In genomic region chr17:42460371-42460770, GRCh38 we compare ENCODE assay signal across 8 cellular contexts. TPM values are rescaled to one million over a fixed set of nuclear protein-coding genes. Genes with fewer than 3 reads are reported as not detected.
DNase-seq lines count a peak whose midpoint lies in the region; ATAC-seq, FAIRE-seq and TF ChIP-seq lines count a peak whose summit lies in the region.

No MANE protein-coding gene starts in this region.

- no peak for DNase-seq in right atrium auricular region (ENCODE audit: low spot score)
- DNase-seq in cardiac septum (ENCODE audit: low spot score), result no peak
- no peak for DNase-seq in K562 (ENCODE audit: extremely low read depth in 1 of 4, low spot score in 3 of 4)
- no peak for DNase-seq in upper lobe of right lung
- DNase-seq in NCI-H345 treated with DMSO at 0.1 percent for 48 hours (lab: John Stamatoyannopoulos, UW; ENCODE audit: unreplicated experiment), result no peak
- DNase-seq in NCI-H510A (lab: John Stamatoyannopoulos, UW), result no peak
- DNase-seq in 8988T, result no peak

- H3K4me2 ChIP-seq in K562 (ENCODE audit: insufficient read depth, low read length), result peak overlapping the region; percentile 89

- H3K79me2 ChIP-seq in K562 (ENCODE audit: control insufficient read depth, insufficient read depth, low read length), result peaks cover 70% of the 10 kb centered on the region

- no peak overlapping the region for H2AFZ ChIP-seq in K562 (ENCODE audit: low read depth, low read length)

- CTCF ChIA-PET in K562 (lab: Yijun Ruan, JAX; ENCODE audit: low intra/inter-chr PET ratio), result no interaction called here

- peak overlapping the region; percentile 69 to 76 for H3K4me3 ChIP-seq in right atrium auricular region
- H3K4me3 ChIP-seq in K562, result peak overlapping the region; percentile 76
- H3K4me3 ChIP-seq in mucosa of stomach (ENCODE audit: low read length), result no peak overlapping the region
- peak overlapping the region; percentile 73 for H3K4me3 ChIP-seq in upper lobe of right lung

- no peak for TF ChIP-seq EP300 in K562 (IDR thresholded peaks at IDR 0.05; ENCODE audit: low read length)

- peaks cover 18% of the 10 kb centered on the region for H4K20me1 ChIP-seq in K562 (replicated peaks; ENCODE audit: control insufficient read depth, insufficient read depth, low read length)

- no peak for TF ChIP-seq RAD21 in K562 (CRISPR knock-in tag; conservative IDR thresholded peaks at IDR 0.05 in 1 of 2, IDR thresholded peaks at IDR 0.05 in 1 of 2)

- in situ Hi-C loops in K562 (cut with MboI), result no loop called here

- H3K27ac ChIP-seq in right atrium auricular region, result peak overlapping the region; percentile 97 to 98
- H3K27ac ChIP-seq in K562 (ENCODE audit: extremely low read depth, low read depth, low read length), result peak overlapping the region; percentile 77
- H3K27ac ChIP-seq in upper lobe of right lung, result no peak overlapping the region

- FAIRE-seq in K562 (lab: Jason Lieb, UNC), result no peak

- H3K27me3 ChIP-seq in right atrium auricular region (no peaks in the 10 kb centered on the region), K562 (ENCODE audit: control insufficient read depth in 2 of 2, insufficient read depth in 2 of 2, low read length in 2 of 2) (no peaks in the 10 kb centered on the region), mucosa of stomach (ENCODE audit: control insufficient read depth, insufficient read depth, low read length) (no peaks in the 10 kb centered on the region), upper lobe of right lung (no peaks in the 10 kb centered on the region)

- H3K36me3 ChIP-seq in right atrium auricular region, result peaks cover 10% of the 10 kb centered on the region
- H3K36me3 ChIP-seq in K562 (ENCODE audit: control insufficient read depth, insufficient read depth, low read length), result peaks cover 49% of the 10 kb centered on the region
- H3K36me3 ChIP-seq in mucosa of stomach (ENCODE audit: control insufficient read depth, insufficient read depth, low read length), result no peaks in the 10 kb centered on the region
- peaks cover 34% of the 10 kb centered on the region for H3K36me3 ChIP-seq in upper lobe of right lung

- 10% methylated on average over 1 of the region's 1 CpG for WGBS in K562 (ENCODE audit: insufficient coverage, low coverage, missing lambda C conversion rate)

- no peaks in the 10 kb centered on the region for H3K9me1 ChIP-seq in K562 (ENCODE audit: control insufficient read depth, insufficient read depth, low read length)

- intact Hi-C loops in cardiac septum (cut with DNase I) (no loop called here), K562 (cut with micrococcal nuclease) (no loop called here), upper lobe of right lung (cut with DNase I) (no loop called here)

- POLR2A ChIA-PET in K562 (lab: Yijun Ruan, JAX), result interaction anchor here (0.6 to 1.3 kb wide), 9 partner anchors 8 to 493 kb away, joined by 3 to 5 read pairs (median 3); partner anchors contain the start of gene BECN1

- no peaks in the 10 kb centered on the region for H3K9me3 ChIP-seq in right atrium auricular region
- no peaks in the 10 kb centered on the region for H3K9me3 ChIP-seq in K562 (replicated peaks; ENCODE audit: control insufficient read depth, insufficient read depth, low read depth, low read length)
- H3K9me3 ChIP-seq in mucosa of stomach (ENCODE audit: control insufficient read depth, low read length), result no peaks in the 10 kb centered on the region
- no peaks in the 10 kb centered on the region for H3K9me3 ChIP-seq in upper lobe of right lung

- no peak for TF ChIP-seq POLR2A in K562 (conservative IDR thresholded peaks at IDR 0.05)

- ATAC-seq in K562, result no peak
- no peak for ATAC-seq in upper lobe of right lung

- no peak for TF ChIP-seq CTCF in right atrium auricular region (IDR thresholded peaks at IDR 0.05)
- TF ChIP-seq CTCF in K562 (IDR thresholded peaks at IDR 0.05 in 2 of 3, conservative IDR thresholded peaks at IDR 0.05 in 1 of 3; ENCODE audit: insufficient read depth in 2 of 3, low read depth in 1 of 3, low read length in 3 of 3), result no peak
- TF ChIP-seq CTCF in upper lobe of right lung (IDR thresholded peaks at IDR 0.05), result no peak

- BruUV-seq in K562 (replicated peaks; lab: Mats Ljungman, UMichigan), result no TSS peak

- H3K9ac ChIP-seq in K562 (ENCODE audit: insufficient read depth in 1 of 2, low read depth in 2 of 2, low read length in 2 of 2) (peak overlapping the region in 1 of 2 experiments; percentile 83; a peak in 2 of 4 replicates), mucosa of stomach (ENCODE audit: low read length) (peak overlapping the region; percentile 0)

- H3K4me1 ChIP-seq in right atrium auricular region, result peaks cover 0 to 34% of the 10 kb centered on the region in 2 donors
- peaks cover 22 to 26% of the 10 kb centered on the region in 2 experiments for H3K4me1 ChIP-seq in K562 (replicated peaks in 1 of 2; ENCODE audit: control insufficient read depth in 2 of 2, insufficient read depth in 2 of 2, low read length in 2 of 2)
- H3K4me1 ChIP-seq in mucosa of stomach (ENCODE audit: control insufficient read depth, insufficient read depth, low read length), result peaks cover 20% of the 10 kb centered on the region
- H3K4me1 ChIP-seq in upper lobe of right lung, result peaks cover 37% of the 10 kb centered on the region

TF ChIP-seq in K562, 482 proteins besides CTCF, POLR2A, EP300 and RAD21 (continues in another document):
- TF ChIP-seq U2AF1 (optimal IDR thresholded peaks at IDR 0.05; ENCODE audit: low read depth, low read length) (no peak), ZBED1 (IDR thresholded peaks at IDR 0.05) (no peak), SFPQ (IDR thresholded peaks at IDR 0.05; ENCODE audit: low read depth, low read length) (no peak), NR4A1 (CRISPR knock-in tag; IDR thresholded peaks at IDR 0.05) (no peak), NR4A1 (tag; IDR thresholded peaks at IDR 0.05) (no peak), EZH2 (IDR thresholded peaks at IDR 0.05; ENCODE audit: borderline replicate concordance, low read depth, low read length) (no peak), CBX2 (IDR thresholded peaks at IDR 0.05; ENCODE audit: insufficient read depth, low read length, poor library complexity, severe bottlenecking) (no peak), HMG20B (CRISPR knock-in tag; IDR thresholded peaks at IDR 0.05) (no peak), HLTF (IDR thresholded peaks at IDR 0.05) (no peak), NR2F6 (CRISPR knock-in tag; IDR thresholded peaks at IDR 0.05) (no peak)

RNA-seq across cellular contexts. Expression of gene ATP6V0A1, which starts 1.7 kb away (rescaled TPM):
- 10 to 100 TPM; 38.9 to 67.5 TPM for total RNA-seq in right atrium auricular region
- 40.3 TPM for total RNA-seq in cardiac septum
- 998 and 1,046 TPM in 2 replicates for total RNA-seq in K562 (2011; cell fraction: chromatin; rRNA removed; ENCODE audit: low replicate concordance)
- 668 and 698 TPM in 2 replicates for total RNA-seq in K562 (2011; cell fraction: nucleolus; rRNA removed)
- 746 and 878 TPM in 2 replicates for total RNA-seq in K562 (2011; cell fraction: nucleoplasm; rRNA removed)
- 71.7 and 82.2 TPM in 2 replicates for total RNA-seq in K562 (2014; rRNA removed)
- total RNA-seq in K562 (2014; rRNA removed; fragmentation: Illumina TruSeq; extraction: Trizol), result 75.5 and 89.2 TPM in 2 replicates
- 54.9 and 56.1 TPM in 2 replicates for total RNA-seq in K562 (2015; rRNA removed; fragmentation: Illumina TruSeq; extraction: Trizol)
- total RNA-seq in K562 (2021), result 127 and 141 TPM in 2 replicates
- 102 and 104 TPM in 2 replicates for polyA plus RNA-seq in K562 (2011; rRNA removed)
- polyA plus RNA-seq in K562 (2011; cell fraction: cytosol; rRNA removed), result 101 and 137 TPM in 2 replicates
- polyA plus RNA-seq in K562 (2011; cell fraction: nucleus; rRNA removed), result 300 and 643 TPM in 2 replicates
- polyA plus RNA-seq in K562 (2012), result 77.1 and 103 TPM in 2 replicates
- 143 and 158 TPM in 2 replicates for polyA plus RNA-seq in K562 (2014; fragmentation: Illumina TruSeq; extraction: Trizol)
- 10 to 100 TPM; 11.8 to 46.3 TPM for polyA plus RNA-seq in K562 (2014; fragmentation: Nextera tagmentation; extraction: Ambion mirVana)
- 62.7 and 80.3 TPM in 2 replicates for polyA plus RNA-seq in K562 (2014; rRNA removed)
- polyA minus RNA-seq in K562 (2011; rRNA and poly(A)+ RNA removed), result 165 and 302 TPM in 2 replicates
- 41.3 and 104 TPM in 2 replicates for polyA minus RNA-seq in K562 (2011; cell fraction: cytosol; rRNA and poly(A)+ RNA removed)
- 181 and 232 TPM in 2 replicates for polyA minus RNA-seq in K562 (2011; cell fraction: nucleus; rRNA and poly(A)+ RNA removed)
- 109 TPM for total RNA-seq in upper lobe of right lung

RNA-seq across cellular contexts. Expression of gene CAVIN1, which starts 37.3 kb away (rescaled TPM):
- total RNA-seq in right atrium auricular region (100 to 1,000 TPM; 202 to 348 TPM), cardiac septum (358 TPM), K562 (2014; rRNA removed) (126 and 135 TPM in 2 replicates), K562 (2014; rRNA removed; fragmentation: Illumina TruSeq; extraction: Trizol) (56.1 and 57.8 TPM in 2 replicates), K562 (2015; rRNA removed; fragmentation: Illumina TruSeq; extraction: Trizol) (74.5 and 80.0 TPM in 2 replicates), K562 (2021) (143 and 162 TPM in 2 replicates), upper lobe of right lung (342 TPM)
- 11.6 and 29.3 TPM in 2 replicates for total RNA-seq in K562 (2011; cell fraction: chromatin; rRNA removed; ENCODE audit: low replicate concordance)
- 22.9 and 29.9 TPM in 2 replicates for total RNA-seq in K562 (2011; cell fraction: nucleolus; rRNA removed)
- 18.6 and 22.2 TPM in 2 replicates for total RNA-seq in K562 (2011; cell fraction: nucleoplasm; rRNA removed)
- polyA plus RNA-seq in K562 (2011; rRNA removed) (44.6 and 60.0 TPM in 2 replicates), K562 (2014; fragmentation: Illumina TruSeq; extraction: Trizol) (77.6 and 93.7 TPM in 2 replicates), K562 (2014; fragmentation: Nextera tagmentation; extraction: Ambion mirVana) (1 to 10 TPM; 6.8 to 8.6 TPM), K562 (2014; rRNA removed) (72.9 and 92.8 TPM in 2 replicates)
- polyA plus RNA-seq in K562 (2011; cell fraction: cytosol; rRNA removed), result 39.4 and 107 TPM in 2 replicates
- polyA plus RNA-seq in K562 (2011; cell fraction: nucleus; rRNA removed), result 8.0 and 16.1 TPM in 2 replicates
- 74.3 and 99.4 TPM in 2 replicates for polyA plus RNA-seq in K562 (2012)
- 34.7 and 64.3 TPM in 2 replicates for polyA minus RNA-seq in K562 (2011; rRNA and poly(A)+ RNA removed)
- 81.5 and 110 TPM in 2 replicates for polyA minus RNA-seq in K562 (2011; cell fraction: cytosol; rRNA and poly(A)+ RNA removed)
- polyA minus RNA-seq in K562 (2011; cell fraction: nucleus; rRNA and poly(A)+ RNA removed), result 9.4 and 9.6 TPM in 2 replicates
